10 cellular contexts compared by ENCODE assay signal in the genomic region with DNA sequence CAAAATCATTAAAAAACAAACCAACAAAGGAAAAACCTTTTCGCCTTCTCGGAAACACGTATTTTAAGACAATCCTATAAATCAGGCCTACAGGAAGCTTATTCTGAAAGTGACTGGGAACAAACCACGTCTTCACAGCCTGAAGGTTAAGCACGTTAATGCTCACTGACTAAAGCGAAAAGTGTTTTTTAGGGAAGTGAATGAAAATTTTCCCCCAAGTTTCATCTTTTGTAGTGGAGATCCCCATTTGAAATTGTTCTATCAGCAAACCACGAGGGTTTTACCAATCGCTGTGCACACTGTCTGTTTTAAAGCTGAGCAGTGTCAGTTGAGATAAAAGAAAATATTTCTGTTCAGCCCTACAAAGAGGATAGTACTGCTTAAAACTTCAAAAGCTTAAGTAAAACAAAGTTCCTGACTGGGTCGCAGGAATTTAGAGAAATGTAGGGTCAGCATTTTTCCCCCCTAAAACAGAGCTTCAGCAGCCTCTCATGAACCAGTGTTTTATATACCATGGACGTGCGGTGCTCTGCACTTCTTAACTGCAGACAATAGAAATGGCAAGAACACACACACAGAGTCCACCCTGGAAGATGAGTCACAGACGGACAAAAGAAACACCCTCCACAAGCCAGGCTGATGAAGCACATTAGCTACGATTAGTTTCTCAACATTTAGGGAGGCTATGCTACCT. TPM values are rescaled to one million over a fixed set of nuclear protein-coding genes. Genes with fewer than 3 reads are reported as not detected.
DNase-seq lines count a peak whose midpoint lies in the region; ATAC-seq and TF ChIP-seq lines count a peak whose summit lies in the region.
"Had no signal": no experiment of that assay in that cellular context is flagged by ENCODE, and none has a peak within 500 bp of the region (broad histone marks: within the 10 kb centered on the region; RNA-seq: fewer than 3 reads in every experiment).

No MANE protein-coding gene starts in this region.

- no peak overlapping the region for H2AFZ ChIP-seq in mammary epithelial cell (ENCODE audit: low read depth, low read length)

- ATAC-seq in HG03175 (IDR thresholded peaks at IDR 0.05; ENCODE audit: unreplicated experiment) (no peak), natural killer cell (no peak)

- H3K4me3 Mint-ChIP-seq in type B pancreatic cell (peak overlapping the region; percentile 48), natural killer cell (no peak overlapping the region)

- intact Hi-C loops in mammary epithelial cell (cut with micrococcal nuclease) (no loop called here), natural killer cell (cut with micrococcal nuclease) (no loop called here)

- peaks cover 60% of the 10 kb centered on the region for H3K4me1 Mint-ChIP-seq in type B pancreatic cell (ENCODE audit: unreplicated experiment)
- H3K4me1 Mint-ChIP-seq in natural killer cell = no peaks in the 10 kb centered on the region

- WGBS in mammary epithelial cell (ENCODE audit: low coverage, missing lambda C conversion rate) = 85% methylated on average over 13 of the region's 13 CpGs

- no peaks in the 10 kb centered on the region for H3K9me3 Mint-ChIP-seq in type B pancreatic cell
- no peaks in the 10 kb centered on the region for H3K9me3 Mint-ChIP-seq in natural killer cell

- no peak overlapping the region for H3K27ac ChIP-seq in mammary epithelial cell (ENCODE audit: insufficient read depth, low read depth, low read length)
- H3K27ac ChIP-seq: prostate gland, VCaP had no signal

- H3K27me3 ChIP-seq in mammary epithelial cell (ENCODE audit: insufficient read depth, low read length) = no peaks in the 10 kb centered on the region

- BruUV-seq in mammary epithelial cell (replicated peaks; lab: Mats Ljungman, UMichigan) = no TSS peak

- H3K36me3 ChIP-seq in mammary epithelial cell (ENCODE audit: insufficient read depth, low read length) = no peaks in the 10 kb centered on the region
- H3K36me3 ChIP-seq: prostate gland had no signal

- no peak overlapping the region for H3K4me2 ChIP-seq in mammary epithelial cell (ENCODE audit: insufficient read depth, low read depth, low read length)

- H3K79me2 ChIP-seq in mammary epithelial cell (ENCODE audit: insufficient read depth, low read length) = peaks cover 35% of the 10 kb centered on the region

- H3K27ac Mint-ChIP-seq in type B pancreatic cell = peak overlapping the region; percentile 73
- no peak overlapping the region for H3K27ac Mint-ChIP-seq in natural killer cell

- peak; percentile 63 for DNase-seq in LHCN-M2 (ENCODE audit: low read depth)
- peak; percentile 49 for DNase-seq in mammary epithelial cell
- peak; percentile 78 for DNase-seq in iris pigment epithelial cell (ENCODE audit: low read depth)
- no peak for DNase-seq in type B pancreatic cell (ENCODE audit: extremely low spot score, unreplicated experiment)
- no peak for DNase-seq in NCI-H1092 treated with DMSO at 0.1 percent for 48 hours (lab: John Stamatoyannopoulos, UW)
- no peak for DNase-seq in natural killer cell

- no peaks in the 10 kb centered on the region for H4K20me1 ChIP-seq in mammary epithelial cell (ENCODE audit: insufficient read depth, low read length)

- dilution Hi-C loops in mammary epithelial cell (cut with HindIII; ENCODE audit: low sequenced_read_pairs) = loop anchor here (5.0 kb wide), 1 partner anchor 65 kb away; no protein-coding TSS in a partner anchor

- H3K27me3 Mint-ChIP-seq in type B pancreatic cell (no peaks in the 10 kb centered on the region), natural killer cell (ENCODE audit: low read depth in 2 of 2) (peaks cover 25 to 41% of the 10 kb centered on the region in 2 donors)

- in situ Hi-C loops in mammary epithelial cell (cut with MboI; ENCODE audit: low sequenced_read_pairs in 2 of 2) = no loop called here

- no peak overlapping the region for H3K9ac ChIP-seq in mammary epithelial cell (ENCODE audit: insufficient read depth, low read length)

- peaks cover 32% of the 10 kb centered on the region for H3K4me1 ChIP-seq in mammary epithelial cell (ENCODE audit: insufficient read depth, low read length)
- H3K4me1 ChIP-seq: prostate gland had no signal

- H3K4me3 ChIP-seq in mammary epithelial cell (replicated peaks in 1 of 3; ENCODE audit: insufficient read depth in 1 of 3, low read depth in 2 of 3, low read length in 3 of 3) = no peak overlapping the region
- H3K4me3 ChIP-seq: prostate gland had no signal

- H3K36me3 Mint-ChIP-seq in type B pancreatic cell = no peaks in the 10 kb centered on the region
- no peaks in the 10 kb centered on the region for H3K36me3 Mint-ChIP-seq in natural killer cell

- CTCF ChIA-PET in mammary epithelial cell (lab: Charles Lee; ENCODE audit: low non-redundant PET) = interaction anchor here (0.5 kb wide), 1 partner anchor 11 kb away, joined by 4 read pairs; no protein-coding TSS in a partner anchor

- TF ChIP-seq CTCF in mammary epithelial cell (conservative IDR thresholded peaks at IDR 0.05 in 1 of 2, IDR thresholded peaks at IDR 0.05 in 1 of 2; ENCODE audit: extremely low read depth in 1 of 2, insufficient read depth in 1 of 2, low read depth in 1 of 2, low read length in 2 of 2) = no peak
- TF ChIP-seq CTCF in type B pancreatic cell (conservative IDR thresholded peaks at IDR 0.05) = no peak
- no peak for TF ChIP-seq CTCF in natural killer cell (IDR thresholded peaks at IDR 0.05)

- no peaks in the 10 kb centered on the region for H3K9me3 ChIP-seq in mammary epithelial cell (replicated peaks; ENCODE audit: insufficient read depth, low read length)
- H3K9me3 ChIP-seq: prostate gland had no signal

RNA-seq across cellular contexts. Expression of a gene that starts 34.9 kb away (rescaled TPM):
- total RNA-seq in LHCN-M2 (2014; rRNA removed) (0.77 and 1.6 TPM in 2 replicates), mammary epithelial cell (10 to 100 TPM; 34.0 to 49.3 TPM), type B pancreatic cell (ENCODE audit: low replicate concordance) (36.6 and 52.7 TPM in 2 replicates), natural killer cell (under 1 TPM; 0.24 to 0.79 (median 0.38) TPM)
- polyA plus RNA-seq in LHCN-M2 (2012) = 1.3 TPM
- polyA plus RNA-seq in mammary epithelial cell = 5.8 TPM
- polyA minus RNA-seq in mammary epithelial cell = 39.2 TPM
- total RNA-seq: OCI-LY7 had no signal

Comparison
In these comparisons a context has a peak if more than half of its experiments do, and no peak if none do; other contexts are left out.
1. DNase-seq: peak in LHCN-M2 (single experiment), mammary epithelial cell (single experiment) and iris pigment epithelial cell (single experiment); none in type B pancreatic cell (single experiment), NCI-H1092 treated with DMSO at 0.1 percent for 48 hours (single experiment) and natural killer cell (single experiment).
2. RNA of a gene that starts 34.9 kb away (total RNA-seq): 34.0 to 49.3 TPM in mammary epithelial cell and 36.6 to 52.7 TPM in type B pancreatic cell; 0.77 to 1.6 TPM in LHCN-M2 and 0.24 to 0.79 TPM in natural killer cell; every median in the first group is over 10 times any median in the second.